9 cellular contexts compared by ENCODE assay signal in the genomic region with DNA sequence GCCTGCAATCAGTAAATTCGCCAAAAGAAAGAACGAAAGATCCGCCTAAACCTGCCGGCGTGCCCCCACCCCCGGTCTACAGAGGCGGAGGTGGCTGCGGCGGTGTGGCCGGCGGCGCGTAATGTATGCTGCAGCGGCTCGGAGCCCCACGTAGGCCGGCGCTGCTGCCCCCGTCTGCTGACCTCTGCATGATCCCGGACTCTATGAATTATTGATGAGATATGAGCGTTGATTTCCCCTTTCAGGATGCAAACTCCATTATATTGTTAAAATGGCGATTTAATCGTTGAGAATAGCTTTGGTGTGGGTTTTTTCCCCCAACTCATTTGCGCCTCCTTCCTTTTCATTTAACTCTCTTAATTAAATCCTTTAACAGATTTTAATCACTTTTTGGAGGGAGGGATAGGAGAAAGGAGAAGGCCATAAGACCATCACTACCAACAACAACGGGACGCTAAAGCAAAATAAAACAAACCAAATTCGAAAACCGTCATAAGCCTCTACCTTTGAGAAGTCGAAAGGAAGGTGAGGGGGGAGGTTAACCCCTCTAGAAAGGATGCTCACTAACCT. TPM values are rescaled to one million over a fixed set of nuclear protein-coding genes. Genes with fewer than 3 reads are reported as not detected.
DNase-seq lines count a peak whose midpoint lies in the region; ATAC-seq lines count a peak whose summit lies in the region.
"Had no signal": no experiment of that assay in that cellular context is flagged by ENCODE, and none has a peak within 500 bp of the region (broad histone marks: within the 10 kb centered on the region; RNA-seq: fewer than 3 reads in every experiment).

No MANE protein-coding gene starts in this region.

- no peak overlapping the region for H2BK12ac ChIP-seq in trophoblast cell (ENCODE audit: low read length)

- peak overlapping the region; percentile 60 for H3K27ac Mint-ChIP-seq in dendritic cell treated with granulocyte-macrophage colony-stimulating factor and Interleukin-4, amounts not matched to agents 40 ng/mL and 50 ng/mL, for 4 days

- no peak overlapping the region for H3K4me3 ChIP-seq in trophoblast cell (ENCODE audit: low read depth, low read length)

- H3K23ac ChIP-seq in trophoblast cell (ENCODE audit: low read length): no peak overlapping the region

- no peak overlapping the region for H4K12ac ChIP-seq in trophoblast cell (ENCODE audit: low read depth, low read length)

- H3K27ac ChIP-seq in trophoblast cell (ENCODE audit: low read depth, low read length): no peak overlapping the region

- peak overlapping the region; percentile 49 for H4K91ac ChIP-seq in trophoblast cell (ENCODE audit: low read depth, low read length)

- H3K4ac ChIP-seq in trophoblast cell (ENCODE audit: low read depth, low read length): no peak overlapping the region

- peak overlapping the region; percentile 24 for H2BK120ac ChIP-seq in trophoblast cell (ENCODE audit: insufficient read depth, low read length, poor library complexity)

- ATAC-seq in GM18861 (IDR thresholded peaks at IDR 0.05; ENCODE audit: unreplicated experiment): no peak

- intact Hi-C loops in dendritic cell treated with granulocyte-macrophage colony-stimulating factor and Interleukin-4, amounts not matched to agents 40 ng/mL and 50 ng/mL, for 4 days (cut with micrococcal nuclease): no loop called here

- peaks cover 2% of the 10 kb centered on the region for H3K79me2 ChIP-seq in trophoblast cell (ENCODE audit: control insufficient read depth, insufficient read depth, low read length, poor library complexity)

- peak overlapping the region; percentile 32 for H4K8ac ChIP-seq in trophoblast cell (ENCODE audit: low read depth, low read length)

- no peaks in the 10 kb centered on the region for H3K9me3 ChIP-seq in trophoblast cell (ENCODE audit: insufficient read depth, low read depth, low read length)

- H3K9me3 Mint-ChIP-seq in dendritic cell treated with granulocyte-macrophage colony-stimulating factor and Interleukin-4, amounts not matched to agents 40 ng/mL and 50 ng/mL, for 4 days: no peaks in the 10 kb centered on the region

- WGBS in trophoblast cell (ENCODE audit: extremely low coverage, insufficient coverage, insufficient read length): no CpG with 5 or more reads among the region's 29 CpGs

- H3K14ac ChIP-seq in trophoblast cell (ENCODE audit: low read length): no peak overlapping the region

- H3K9ac ChIP-seq in trophoblast cell (ENCODE audit: low read length): no peak overlapping the region

- H3K18ac ChIP-seq in trophoblast cell (ENCODE audit: low read length): no peak overlapping the region

- H3K4me2 ChIP-seq in trophoblast cell (ENCODE audit: low read length): peak overlapping the region; percentile 64

- H2AFZ ChIP-seq in trophoblast cell (ENCODE audit: insufficient read depth, low read length, poor library complexity): peak overlapping the region; percentile 35

- peaks cover 11% of the 10 kb centered on the region for H3K79me1 ChIP-seq in trophoblast cell (ENCODE audit: low read length)

- peak overlapping the region; percentile 86 for H3K4me3 Mint-ChIP-seq in dendritic cell treated with granulocyte-macrophage colony-stimulating factor and Interleukin-4, amounts not matched to agents 40 ng/mL and 50 ng/mL, for 4 days

- H2BK5ac ChIP-seq in trophoblast cell (ENCODE audit: low read depth, low read length, poor library complexity): no peak overlapping the region

- peaks cover 3% of the 10 kb centered on the region for H3K27me3 ChIP-seq in trophoblast cell (ENCODE audit: insufficient read depth, low read length)

- no peaks in the 10 kb centered on the region for H3K36me3 ChIP-seq in trophoblast cell (ENCODE audit: control insufficient read depth in 1 of 2, insufficient read depth in 2 of 2, low read length in 2 of 2)

- H3K27me3 Mint-ChIP-seq in dendritic cell treated with granulocyte-macrophage colony-stimulating factor and Interleukin-4, amounts not matched to agents 40 ng/mL and 50 ng/mL, for 4 days: peaks cover 100% of the 10 kb centered on the region

- peak overlapping the region; percentile 29 for H2AK5ac ChIP-seq in trophoblast cell (ENCODE audit: low read length)

- peaks cover 66% of the 10 kb centered on the region for H3K4me1 Mint-ChIP-seq in dendritic cell treated with granulocyte-macrophage colony-stimulating factor and Interleukin-4, amounts not matched to agents 40 ng/mL and 50 ng/mL, for 4 days (ENCODE audit: low read depth)

- peaks cover 35 to 44% of the 10 kb centered on the region in 2 experiments for H3K4me1 ChIP-seq in trophoblast cell (ENCODE audit: control insufficient read depth in 1 of 2, insufficient read depth in 2 of 2, low read length in 2 of 2)

- no peaks in the 10 kb centered on the region for H3K36me3 Mint-ChIP-seq in dendritic cell treated with granulocyte-macrophage colony-stimulating factor and Interleukin-4, amounts not matched to agents 40 ng/mL and 50 ng/mL, for 4 days (ENCODE audit: low read depth)

- DNase-seq in Daoy (ENCODE audit: low read depth) (peak; percentile 35), NCI-H69 (lab: John Stamatoyannopoulos, UW) (peak; percentile 39), trophoblast cell (no peak), cerebellum (ENCODE audit: low spot score) (no peak), hypothalamus (lab: John Stamatoyannopoulos, UW) (no peak), anterior cingulate cortex (lab: John Stamatoyannopoulos, UW) (no peak)
- DNase-seq: left cardiac atrium had no signal

RNA-seq across cellular contexts. Expression of gene HOXB3, which starts 3.6 kb away (rescaled TPM):
- total RNA-seq in Daoy (2014; rRNA removed; shearing (Covaris generic)): 1.3 and 3.1 TPM in 2 replicates
- polyA plus RNA-seq in trophoblast cell (2013): 8.1 and 10.4 TPM in 2 replicates
- total RNA-seq in cerebellum: not detected

RNA-seq across cellular contexts. Expression of gene HOXB5, which starts 7.1 kb away (rescaled TPM):
- total RNA-seq in Daoy (2014; rRNA removed; shearing (Covaris generic)): 0.06 TPM in 1 of 2 replicates, not detected in the other
- polyA plus RNA-seq in trophoblast cell (2013): 3.2 and 3.5 TPM in 2 replicates
- not detected for total RNA-seq in cerebellum

RNA-seq across cellular contexts. Expression of gene HOXB4, which starts 8.3 kb away (rescaled TPM):
- 0.68 and 2.5 TPM in 2 replicates for total RNA-seq in Daoy (2014; rRNA removed; shearing (Covaris generic))
- 5.5 and 6.2 TPM in 2 replicates for polyA plus RNA-seq in trophoblast cell (2013)
- 0.09 TPM for total RNA-seq in cerebellum

RNA-seq across cellular contexts. Expression of gene HOXB6, which starts 18.3 kb away (rescaled TPM):
- total RNA-seq in Daoy (2014; rRNA removed; shearing (Covaris generic)): 2.4 and 6.7 TPM in 2 replicates
- polyA plus RNA-seq in trophoblast cell (2013): 10.6 and 10.9 TPM in 2 replicates
- not detected for total RNA-seq in cerebellum

RNA-seq across cellular contexts. Expression of gene HOXB7, which starts 24.4 kb away (rescaled TPM):
- total RNA-seq in Daoy (2014; rRNA removed; shearing (Covaris generic)): 10.6 and 13.2 TPM in 2 replicates
- 9.6 and 9.8 TPM in 2 replicates for polyA plus RNA-seq in trophoblast cell (2013)
- not detected for total RNA-seq in cerebellum

Comparison
In these comparisons a context has a peak if more than half of its experiments do, and no peak if none do; other contexts are left out.
1. DNase-seq: peak in Daoy (single experiment) and NCI-H69 (single experiment); none in trophoblast cell (0 of 2), cerebellum (single experiment), hypothalamus (0 of 51) and anterior cingulate cortex (0 of 58).